In the genomic region with DNA sequence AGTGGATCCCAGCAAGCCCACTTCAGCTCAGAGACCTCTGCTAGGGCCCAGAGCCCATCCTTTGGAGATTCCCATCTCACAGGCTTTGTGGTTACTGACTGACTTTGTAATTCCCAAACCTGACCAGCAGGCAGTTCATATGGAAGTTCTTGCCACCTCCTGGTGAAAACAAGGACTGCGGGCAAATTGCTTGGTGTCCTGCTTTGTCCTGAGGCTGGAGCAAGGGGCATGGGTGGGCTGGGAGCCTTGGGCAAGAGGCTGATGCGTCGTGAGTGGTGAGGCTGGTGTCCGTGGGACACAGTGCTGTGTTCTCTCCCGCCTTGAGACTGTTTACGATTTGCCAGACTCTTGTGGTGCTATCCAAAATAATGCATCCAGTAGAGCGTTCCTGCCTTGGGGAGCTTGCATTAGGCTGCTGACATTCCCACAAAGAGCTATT, we compare ENCODE assay signal across 8 cellular contexts.
A peak's percentile ranks its signal among the peaks of the same experiment; 100 is the strongest.
DNase-seq lines count a peak whose midpoint lies in the region; ATAC-seq and TF ChIP-seq lines count a peak whose summit lies in the region.

No MANE protein-coding gene starts in this region.

- H3K9me3 Mint-ChIP-seq in nephron progenitor cell: no peaks in the 10 kb centered on the region

- H3K4me3 ChIP-seq in BE2C (ENCODE audit: low read depth, low read length): no peak overlapping the region
- H3K4me3 ChIP-seq in PC-3 (ENCODE audit: low read length): no peak overlapping the region

- no peaks in the 10 kb centered on the region for H4K20me1 ChIP-seq in PC-3 (ENCODE audit: low read length)

- POLR2A ChIA-PET in PC-3 (lab: Charles Lee; ENCODE audit: unreplicated experiment): no interaction called here

- ATAC-seq in PC-3 (no peak; the same call in 1 of the 2 replicates), HG02870 (IDR thresholded peaks at IDR 0.05; ENCODE audit: unreplicated experiment) (no peak)

- H3K27me3 Mint-ChIP-seq in nephron progenitor cell (ENCODE audit: low read depth, poor library complexity): peaks cover 7% of the 10 kb centered on the region

- H3K79me2 ChIP-seq in PC-3 (ENCODE audit: low read length): no peaks in the 10 kb centered on the region

- H3K36me3 ChIP-seq in BE2C: no peaks in the 10 kb centered on the region
- no peaks in the 10 kb centered on the region for H3K36me3 ChIP-seq in PC-3 (ENCODE audit: low read depth, low read length)

- peaks cover 6% of the 10 kb centered on the region for H3F3A ChIP-seq in PC-3 (ENCODE audit: low read length, unreplicated experiment)

- H3K27me3 ChIP-seq in BE2C (no peaks in the 10 kb centered on the region), PC-3 (ENCODE audit: low read length) (no peaks in the 10 kb centered on the region)

- intact Hi-C loops in PC-3 (cut with micrococcal nuclease): no loop called here

- no peak overlapping the region for H2AFZ ChIP-seq in PC-3 (ENCODE audit: low read length)

- DNase-seq in BE2C: peak; percentile 84
- DNase-seq in HT-29 (ENCODE audit: low spot score): peak; percentile 84
- DNase-seq in PC-3: peak; percentile 85
- DNase-seq in epithelial cell of prostate (ENCODE audit: low read depth, low spot score): no peak
- peak; percentile 67 for DNase-seq in nephron progenitor cell
- DNase-seq in SKM-1 treated with dmso at 0.1 percent for 144 hours (lab: John Stamatoyannopoulos, UW; ENCODE audit: unreplicated experiment): no peak
- no peak for DNase-seq in T-helper 1 cell

- H3K4me2 ChIP-seq in PC-3 (ENCODE audit: low read length): peak overlapping the region; percentile 74

- H3K27ac ChIP-seq in PC-3 (ENCODE audit: low read length): peak overlapping the region; percentile 97
- peak overlapping the region; percentile 97 for H3K27ac ChIP-seq in epithelial cell of prostate

- no peak overlapping the region for H3K4me3 Mint-ChIP-seq in nephron progenitor cell

- H3K4me1 ChIP-seq in BE2C (peaks cover 54% of the 10 kb centered on the region), PC-3 (ENCODE audit: insufficient read depth, low read length) (peaks cover 70% of the 10 kb centered on the region)

- no peaks in the 10 kb centered on the region for H3K9me2 ChIP-seq in PC-3 (replicated peaks; ENCODE audit: low read length)

- no TSS peak for BruUV-seq in PC-3 (replicated peaks; lab: Mats Ljungman, UMichigan)

- H3K9me3 ChIP-seq in BE2C (no peaks in the 10 kb centered on the region), PC-3 (ENCODE audit: low read length) (no peaks in the 10 kb centered on the region)

- H3K9ac ChIP-seq in PC-3 (ENCODE audit: low read length): no peak overlapping the region

- no peak overlapping the region for H3K27ac Mint-ChIP-seq in nephron progenitor cell

- no peaks in the 10 kb centered on the region for H3K36me3 Mint-ChIP-seq in nephron progenitor cell (ENCODE audit: low read depth)

- TF ChIP-seq CTCF in BE2C (IDR thresholded peaks at IDR 0.05; ENCODE audit: low read depth, low read length) (peak; percentile 95), PC-3 (conservative IDR thresholded peaks at IDR 0.05; ENCODE audit: low read depth, low read length) (peak; percentile 77), nephron progenitor cell (IDR thresholded peaks at IDR 0.05) (peak; percentile 53)

- peaks cover 79% of the 10 kb centered on the region for H3K4me1 Mint-ChIP-seq in nephron progenitor cell

- CTCF ChIA-PET in PC-3 (lab: Charles Lee): interaction anchor here (0.5 to 3.1 kb wide), 7 partner anchors 12 to 484 kb away, joined by 3 to 13 read pairs (median 3); no protein-coding TSS in a partner anchor

Comparison
In these comparisons a context has a peak if more than half of its experiments do, and no peak if none do; other contexts are left out.
1. DNase-seq: peak in BE2C (single experiment), HT-29 (single experiment), PC-3 (single experiment) and nephron progenitor cell (single experiment); none in epithelial cell of prostate (single experiment), SKM-1 treated with dmso at 0.1 percent for 144 hours (single experiment) and T-helper 1 cell (0 of 5).
2. Peak in every context shown above with its lines, with median percentiles within 50 percentile points of each other: CTCF ChIP-seq.